14 cellular contexts compared by ENCODE assay signal in the genomic region with DNA sequence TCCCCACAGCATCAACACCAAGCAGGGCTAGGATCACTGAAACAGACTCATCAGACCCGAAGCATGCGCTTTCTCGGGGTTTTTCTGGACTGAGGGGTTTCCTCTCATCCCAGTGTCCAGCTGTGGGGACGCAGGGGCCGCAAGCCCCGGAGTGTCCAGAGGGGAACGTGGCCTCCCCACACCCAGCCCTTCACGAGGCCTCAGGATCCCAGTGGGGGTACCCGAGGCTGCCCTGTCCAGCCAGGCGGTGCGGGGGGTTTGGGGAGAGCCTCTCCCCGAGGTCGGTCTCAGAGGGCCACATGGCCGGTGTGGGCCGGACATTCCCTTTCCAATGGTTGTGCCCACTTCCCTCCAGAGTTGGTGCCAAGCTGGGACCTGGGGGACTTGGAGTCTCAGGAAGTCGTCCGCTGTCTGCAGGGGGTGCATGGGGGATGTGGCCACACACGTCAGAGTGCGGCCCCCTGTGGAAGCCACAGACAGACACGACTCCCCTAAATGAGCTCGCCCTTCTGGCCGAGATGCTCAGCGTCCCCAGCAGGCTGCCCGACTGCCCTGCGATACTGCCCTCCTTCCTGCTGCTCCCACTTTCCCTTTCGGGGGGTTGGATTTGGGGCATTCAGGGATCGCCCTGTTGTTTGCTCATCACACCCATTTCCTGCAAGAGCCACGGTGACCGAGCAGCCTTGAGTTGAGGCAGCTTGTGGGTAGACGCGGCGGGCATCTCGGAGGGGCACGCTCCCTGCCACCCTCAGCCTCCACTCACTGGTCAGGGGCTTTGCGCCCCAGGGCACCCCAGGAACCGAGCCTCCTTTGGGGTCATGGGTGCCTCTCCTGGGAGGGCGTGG. TPM values are rescaled to one million over a fixed set of nuclear protein-coding genes. Genes with fewer than 3 reads are reported as not detected.
DNase-seq lines count a peak whose midpoint lies in the region; ATAC-seq and TF ChIP-seq lines count a peak whose summit lies in the region.
"Had no signal": no experiment of that assay in that cellular context is flagged by ENCODE, and none has a peak within 500 bp of the region (broad histone marks: within the 10 kb centered on the region; RNA-seq: fewer than 3 reads in every experiment).

No MANE protein-coding gene starts in this region.

- H3K4me3 Mint-ChIP-seq in brain = peak overlapping the region in 1 of 5 experiments; percentile 59
- H3K4me3 Mint-ChIP-seq: endodermal cell; stimulated activated naive CD8-positive, alpha-beta T cell treated with anti-CD3 and anti-CD28 coated beads, Interleukin-15, Interleukin-2, amounts not matched to agents 100 ng/mL and 50 ng/mL, for 24 hours had no signal

- H3K36me3 ChIP-seq in H7 (replicated peaks; ENCODE audit: control insufficient read depth, insufficient read depth, low read length) (peaks cover 5% of the 10 kb centered on the region), stomach smooth muscle (ENCODE audit: control insufficient read depth in 2 of 2, insufficient read depth in 2 of 2, low read length in 2 of 2) (peaks cover 37 to 44% of the 10 kb centered on the region in 2 donors)

- peaks cover 2% of the 10 kb centered on the region for H3K27me3 Mint-ChIP-seq in brain
- H3K27me3 Mint-ChIP-seq: stimulated activated naive CD8-positive, alpha-beta T cell treated with anti-CD3 and anti-CD28 coated beads, Interleukin-15, Interleukin-2, amounts not matched to agents 100 ng/mL and 50 ng/mL, for 24 hours had no signal

- H3K9me3 Mint-ChIP-seq in brain = peaks cover 0 to 4% (median 0%) of the 10 kb centered on the region in 5 experiments
- H3K9me3 Mint-ChIP-seq: endodermal cell; stimulated activated naive CD8-positive, alpha-beta T cell treated with anti-CD3 and anti-CD28 coated beads, Interleukin-15, Interleukin-2, amounts not matched to agents 100 ng/mL and 50 ng/mL, for 24 hours had no signal

- DNase-seq in H7 (peak; percentile 53), left colon (peak; percentile 6 to 20), SHP77 treated with DMSO at 0.1 percent for 48 hours (lab: John Stamatoyannopoulos, UW) (no peak)
- DNase-seq in central memory CD4-positive, alpha-beta T cell = no peak
- DNase-seq: endodermal cell, Karpas-422, NCI-H1694, NCI-H69 had no signal

- H3K27me3 ChIP-seq in H7 (ENCODE audit: control insufficient read depth, insufficient read depth, low read length) (peaks cover 6% of the 10 kb centered on the region), stomach smooth muscle (ENCODE audit: control insufficient read depth in 1 of 2, insufficient read depth in 2 of 2, low read length in 2 of 2) (no peaks in the 10 kb centered on the region)

- peak overlapping the region; percentile 34 to 62 for H3K9ac ChIP-seq in stomach smooth muscle (ENCODE audit: low read length in 2 of 2)

- no peaks in the 10 kb centered on the region for H3K9me3 ChIP-seq in stomach smooth muscle (ENCODE audit: control insufficient read depth in 2 of 2, low read length in 2 of 2)
- H3K9me3 ChIP-seq: psoas muscle had no signal

- H3K4me3 ChIP-seq in H7 (ENCODE audit: insufficient read depth, low read depth, low read length) = no peak overlapping the region
- peak overlapping the region in 1 of 2 donors; percentile 52 for H3K4me3 ChIP-seq in stomach smooth muscle (ENCODE audit: low read length in 2 of 2)

- peaks cover 59% of the 10 kb centered on the region for H3K4me1 ChIP-seq in stomach smooth muscle (ENCODE audit: control insufficient read depth, insufficient read depth, low read length)
- H3K4me1 ChIP-seq: psoas muscle had no signal

- TF ChIP-seq CTCF in brain (conservative IDR thresholded peaks at IDR 0.05) = no peak

- ATAC-seq in left colon (no peak), GM21576 (IDR thresholded peaks at IDR 0.05; ENCODE audit: unreplicated experiment) (no peak)
- ATAC-seq: psoas muscle had no signal

- intact Hi-C loops in left colon (cut with DNase I, micrococcal nuclease) = loop anchor here in 1 of 2 donors (10.0 kb wide), 1 partner anchor 139 kb away; no protein-coding TSS in a partner anchor

- H3K36me3 Mint-ChIP-seq in brain = peaks cover 24% of the 10 kb centered on the region

- H3K27ac Mint-ChIP-seq in brain = peak overlapping the region in 3 of 5 experiments; percentile 10 to 21 (median 18)
- H3K27ac Mint-ChIP-seq: stimulated activated naive CD8-positive, alpha-beta T cell treated with anti-CD3 and anti-CD28 coated beads, Interleukin-15, Interleukin-2, amounts not matched to agents 100 ng/mL and 50 ng/mL, for 24 hours had no signal

- H3K4me1 Mint-ChIP-seq in brain = peaks cover 4% of the 10 kb centered on the region
- H3K4me1 Mint-ChIP-seq: endodermal cell had no signal

- H3K27ac ChIP-seq in stomach smooth muscle (ENCODE audit: low read length) = peak overlapping the region; percentile 89
- H3K27ac ChIP-seq: psoas muscle, RWPE1 had no signal

RNA-seq across cellular contexts. Expression of a gene that starts 4.1 kb away (rescaled TPM):
- 243 and 283 TPM in 2 replicates for total RNA-seq in H7 (2014; rRNA removed; shearing (Covaris generic))
- polyA plus RNA-seq in brain (ENCODE audit: insufficient read depth, low read depth, low replicate concordance) = 48.4 TPM
- total RNA-seq in left colon = 100 to 1,000 TPM in 1 of 2 donors, 10 to 100 TPM in 1; 32.2 to 111 TPM

Comparison
In these comparisons a context has a peak if more than half of its experiments do, and no peak if none do; other contexts are left out.
1. DNase-seq: peak in H7 (single experiment) and left colon (2 of 2); none in central memory CD4-positive, alpha-beta T cell (single experiment) and SHP77 treated with DMSO at 0.1 percent for 48 hours (single experiment).